In the genomic region with DNA sequence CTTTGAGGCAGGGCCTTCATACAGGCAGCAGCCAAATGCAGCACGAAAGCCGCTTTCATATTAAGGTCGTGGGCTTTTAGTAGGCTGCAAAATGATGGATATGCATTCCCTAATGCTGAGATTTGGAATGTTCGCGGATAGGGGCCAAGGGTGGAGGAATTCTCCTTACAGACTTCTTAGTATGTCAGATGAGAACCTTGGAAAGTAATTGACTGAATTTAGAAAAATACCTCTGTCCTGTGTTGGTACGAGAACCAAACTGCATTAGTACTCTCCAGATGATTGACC, we compare ENCODE assay signal across 8 cellular contexts.
DNase-seq lines count a peak whose midpoint lies in the region; ATAC-seq and TF ChIP-seq lines count a peak whose summit lies in the region.

No MANE protein-coding gene starts in this region.

- peaks cover 5% of the 10 kb centered on the region; the same call in 1 of the 2 replicates for H4K20me1 ChIP-seq in SU-DHL-6 (ENCODE audit: low read depth, low read length)

- no peaks in the 10 kb centered on the region for H3F3A ChIP-seq in SU-DHL-6 (ENCODE audit: insufficient read depth)

- H3K36me3 ChIP-seq in GM06990 (ENCODE audit: control insufficient read depth, insufficient read depth, low read length) = no peaks in the 10 kb centered on the region
- H3K36me3 ChIP-seq in SU-DHL-6 (ENCODE audit: low read length) = no peaks in the 10 kb centered on the region

- ATAC-seq in HG03095 (IDR thresholded peaks at IDR 0.05; ENCODE audit: unreplicated experiment) = no peak

- no peak for TF ChIP-seq CTCF in GM06990 (IDR thresholded peaks at IDR 0.05; ENCODE audit: insufficient read depth, low read length, poor library complexity, severe bottlenecking)
- TF ChIP-seq CTCF in SU-DHL-6 (IDR thresholded peaks at IDR 0.05; ENCODE audit: insufficient read depth, low read length, poor library complexity, severe bottlenecking) = no peak
- no peak for TF ChIP-seq CTCF in fibroblast of mammary gland (conservative IDR thresholded peaks at IDR 0.05; ENCODE audit: control insufficient read depth, insufficient read depth, low read depth, low read length)
- no peak for TF ChIP-seq CTCF in retinal pigment epithelial cell (conservative IDR thresholded peaks at IDR 0.05; ENCODE audit: low read depth, low read length)

- no peaks in the 10 kb centered on the region for H3K9me3 ChIP-seq in SU-DHL-6 (ENCODE audit: insufficient read depth, low read length)

- no peaks in the 10 kb centered on the region for H3K9me2 ChIP-seq in SU-DHL-6 (replicated peaks; ENCODE audit: insufficient read depth, low read length)

- no peak overlapping the region for H3K27ac ChIP-seq in SU-DHL-6 (ENCODE audit: low read depth, low read length)

- peak overlapping the region; percentile 92 for H3K4me3 ChIP-seq in GM06990 (replicated peaks; ENCODE audit: low read depth, low read length)
- peak overlapping the region; percentile 68 for H3K4me3 ChIP-seq in SU-DHL-6 (ENCODE audit: insufficient read depth, low read length, poor library complexity, severe bottlenecking)
- peak overlapping the region; percentile 85 for H3K4me3 ChIP-seq in fibroblast of mammary gland (ENCODE audit: control insufficient read depth, low read depth, low read length)
- peak overlapping the region; percentile 81 for H3K4me3 ChIP-seq in retinal pigment epithelial cell (ENCODE audit: low read length)

- peak overlapping the region; percentile 62 for H3K4me2 ChIP-seq in SU-DHL-6 (ENCODE audit: low read depth, low read length, poor library complexity, severe bottlenecking)

- peak overlapping the region; percentile 60 for H3K9ac ChIP-seq in SU-DHL-6 (ENCODE audit: low read length)

- DNase-seq in GM06990 (ENCODE audit: extremely low read depth, insufficient read length) = no peak
- DNase-seq in fibroblast of mammary gland (ENCODE audit: low read depth) = peak; percentile 17
- DNase-seq in retinal pigment epithelial cell (ENCODE audit: low read depth) = no peak
- DNase-seq in GM19238 (ENCODE audit: insufficient read length, low spot score) = no peak
- no peak for DNase-seq in iPS-NIHi11 (ENCODE audit: low spot score)
- no peak for DNase-seq in stimulated activated CD4-positive, alpha-beta T cell treated with anti-CD3 and anti-CD28 coated beads, Interleukin-4, amount 100 ng/mL, for 1 hour

- H3K27me3 ChIP-seq in GM06990 (replicated peaks; ENCODE audit: control insufficient read depth, insufficient read depth, low read length) = no peaks in the 10 kb centered on the region
- H3K27me3 ChIP-seq in SU-DHL-6 (ENCODE audit: low read length) = no peaks in the 10 kb centered on the region

- H2AFZ ChIP-seq in SU-DHL-6 (ENCODE audit: low read depth, low read length, severe bottlenecking) = no peak overlapping the region

- peaks cover 26% of the 10 kb centered on the region for H3K79me2 ChIP-seq in SU-DHL-6 (ENCODE audit: insufficient read depth, low read length)
